ENCODE assay signal across 9 cellular contexts in genomic region chr2:105796131-105796638, GRCh38. TPM values are rescaled to one million over a fixed set of nuclear protein-coding genes. Genes with fewer than 3 reads are reported as not detected.
DNase-seq lines count a peak whose midpoint lies in the region; ATAC-seq and TF ChIP-seq lines count a peak whose summit lies in the region.
"Had no signal": no experiment of that assay in that cellular context is flagged by ENCODE, and none has a peak within 500 bp of the region (broad histone marks: within the 10 kb centered on the region; RNA-seq: fewer than 3 reads in every experiment).

No MANE protein-coding gene starts in this region.

- no peaks in the 10 kb centered on the region for H3K9me3 ChIP-seq in CD4-positive, alpha-beta T cell (ENCODE audit: control insufficient read depth, low read length)

- H3K27ac Mint-ChIP-seq in CD4-positive, alpha-beta T cell = peak overlapping the region; percentile 98

- peaks cover 92% of the 10 kb centered on the region for H3K4me1 Mint-ChIP-seq in CD4-positive, alpha-beta T cell (ENCODE audit: low read depth)

- no peak for TF ChIP-seq CTCF in CD4-positive, alpha-beta T cell (IDR thresholded peaks at IDR 0.05)

- DNase-seq in CD4-positive, alpha-beta T cell = peak in 1 of 10 experiments; percentile 22
- DNase-seq in RPMI8226 (peak; percentile 61), left cardiac atrium (no peak), AG08395 (ENCODE audit: low spot score) (no peak), OCI-M2 (lab: John Stamatoyannopoulos, UW; ENCODE audit: unreplicated experiment) (no peak), epidermal melanocyte (ENCODE audit: insufficient read length, low spot score) (no peak)
- DNase-seq: anterior cingulate cortex had no signal

- H3K9me3 Mint-ChIP-seq in CD4-positive, alpha-beta T cell = no peaks in the 10 kb centered on the region

- H3K4me3 Mint-ChIP-seq in CD4-positive, alpha-beta T cell = peak overlapping the region; percentile 88

- intact Hi-C loops in CD4-positive, alpha-beta T cell (cut with DNase I, micrococcal nuclease) = loop anchor here (2.0 to 5.0 kb wide), 6 partner anchors 13 to 301 kb away; no protein-coding TSS in a partner anchor
- intact Hi-C loops in left cardiac atrium (cut with DNase I) = no loop called here

- peaks cover 31% of the 10 kb centered on the region for H3K36me3 Mint-ChIP-seq in CD4-positive, alpha-beta T cell (ENCODE audit: low read depth)

- peak; percentile 47 for ATAC-seq in CD4-positive, alpha-beta T cell (ENCODE audit: poor library complexity)
- peak; percentile 18 for ATAC-seq in GM21786 (IDR thresholded peaks at IDR 0.05; ENCODE audit: unreplicated experiment)
- peak; percentile 8 to 28 for ATAC-seq in left cardiac atrium
- ATAC-seq in GM19455 (IDR thresholded peaks at IDR 0.05; ENCODE audit: unreplicated experiment) = no peak

- H3K27me3 ChIP-seq in CD4-positive, alpha-beta T cell (ENCODE audit: control insufficient read depth, insufficient read depth, low read length) = no peaks in the 10 kb centered on the region

- H3K27me3 Mint-ChIP-seq in CD4-positive, alpha-beta T cell = no peaks in the 10 kb centered on the region

- POLR2A ChIA-PET in CD4-positive, alpha-beta T cell (lab: Charles Lee) = interaction anchor here (0.7 to 6.3 kb wide), 15 partner anchors 10 to 299 kb away, joined by 3 to 58 read pairs (median 4); partner anchors contain the start of gene NCK2

- CTCF ChIA-PET in CD4-positive, alpha-beta T cell (lab: Charles Lee) = interaction anchor here (1.2 to 1.6 kb wide), 2 partner anchors 14 to 49 kb away, joined by 3 to 5 read pairs; no protein-coding TSS in a partner anchor

- H3K27ac ChIP-seq in CD4-positive, alpha-beta T cell (ENCODE audit: low read depth, low read length) = peak overlapping the region; percentile 52

RNA-seq across cellular contexts. Expression of gene NCK2, which starts 51.5 kb away (rescaled TPM):
- 10 to 100 TPM; 92.1 to 92.3 TPM for total RNA-seq in CD4-positive, alpha-beta T cell
- total RNA-seq in left cardiac atrium = 10 to 100 TPM; 30.7 to 36.5 TPM

Comparison
In these comparisons a context has a peak if more than half of its experiments do, and no peak if none do; other contexts are left out.
1. intact Hi-C loops: an anchor here in CD4-positive, alpha-beta T cell (2.0 to 5.0 kb wide); none called in left cardiac atrium.